ENCODE assay signal across 1 cellular context in the genomic region with DNA sequence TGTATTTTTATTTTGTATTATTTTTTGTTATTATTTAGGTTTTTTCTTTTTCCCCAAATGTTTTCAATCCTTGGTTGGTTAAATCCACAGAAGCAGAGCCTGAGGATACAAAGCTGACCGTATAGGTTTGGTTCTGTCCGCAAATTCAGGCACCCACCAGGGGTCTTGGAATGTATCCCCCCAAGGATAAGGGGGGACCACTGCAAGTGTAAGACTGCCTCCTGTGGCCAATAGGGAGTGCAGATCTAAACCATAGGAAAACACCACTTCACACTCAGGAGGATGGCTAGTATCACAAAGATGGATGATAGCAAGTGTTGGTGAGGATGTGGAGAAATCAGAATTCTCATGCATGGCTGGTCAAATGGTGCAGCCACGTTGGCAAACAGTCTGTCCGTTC.
TF ChIP-seq lines count a peak whose summit lies in the region.

No MANE protein-coding gene starts in this region.

TF ChIP-seq in HepG2, 621 proteins besides CTCF, POLR2A, EP300 and RAD21:
- TF ChIP-seq ZMYM2 (CRISPR knock-in tag; IDR thresholded peaks at IDR 0.05) (no peak), ZBTB4 (CRISPR knock-in tag; IDR thresholded peaks at IDR 0.05; ENCODE audit: borderline replicate concordance) (no peak), KAT8 (CRISPR knock-in tag; IDR thresholded peaks at IDR 0.05) (no peak), CC2D1A (CRISPR knock-in tag; IDR thresholded peaks at IDR 0.05) (no peak), ZNF567 (CRISPR knock-in tag; IDR thresholded peaks at IDR 0.05; ENCODE audit: borderline replicate concordance) (no peak), ATF1 (CRISPR knock-in tag; IDR thresholded peaks at IDR 0.05) (no peak), KDM5A (IDR thresholded peaks at IDR 0.05; ENCODE audit: borderline replicate concordance, low read length) (no peak), ZNF441 (CRISPR knock-in tag; IDR thresholded peaks at IDR 0.05; ENCODE audit: borderline replicate concordance) (no peak), ZBTB34 (CRISPR knock-in tag; IDR thresholded peaks at IDR 0.05) (no peak), ZNF138 (CRISPR knock-in tag; IDR thresholded peaks at IDR 0.05; ENCODE audit: low read depth) (no peak), NR2F6 (IDR thresholded peaks at IDR 0.05) (no peak), NR2F6 (CRISPR knock-in tag; IDR thresholded peaks at IDR 0.05) (no peak), ZNF761 (CRISPR knock-in tag; conservative IDR thresholded peaks at IDR 0.05) (no peak)
- TF ChIP-seq, protein P1, sequence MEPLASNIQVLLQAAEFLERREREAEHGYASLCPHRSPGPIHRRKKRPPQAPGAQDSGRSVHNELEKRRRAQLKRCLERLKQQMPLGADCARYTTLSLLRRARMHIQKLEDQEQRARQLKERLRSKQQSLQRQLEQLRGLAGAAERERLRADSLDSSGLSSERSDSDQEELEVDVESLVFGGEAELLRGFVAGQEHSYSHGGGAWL (CRISPR knock-in tag; IDR thresholded peaks at IDR 0.05): no peak
